ENCODE assay signal across 12 cellular contexts in genomic region chr7:77866791-77867190, GRCh38.
A peak's percentile ranks its signal among the peaks of the same experiment; 100 is the strongest.
DNase-seq lines count a peak whose midpoint lies in the region; ATAC-seq and TF ChIP-seq lines count a peak whose summit lies in the region.
"Had no signal": no experiment of that assay in that cellular context is flagged by ENCODE, and none has a peak within 500 bp of the region (broad histone marks: within the 10 kb centered on the region; RNA-seq: fewer than 3 reads in every experiment).

No MANE protein-coding gene starts in this region.

- intact Hi-C loops in MCF 10A (cut with micrococcal nuclease), result no loop called here
- intact Hi-C loops in breast epithelium (cut with DNase I; ENCODE audit: low total_unique reads), result no loop called here

- peaks cover 25% of the 10 kb centered on the region for H3F3A ChIP-seq in SK-N-SH (replicated peaks; ENCODE audit: insufficient read depth)

- no peaks in the 10 kb centered on the region for H3K27me3 Mint-ChIP-seq in MCF 10A (ENCODE audit: insufficient read depth, unreplicated experiment)

- H4K20me1 ChIP-seq in SK-N-SH (ENCODE audit: insufficient read depth), result no peaks in the 10 kb centered on the region
- H4K20me1 ChIP-seq: BLaER1 had no signal

- peaks cover 32% of the 10 kb centered on the region for H3K79me2 ChIP-seq in SK-N-SH (ENCODE audit: insufficient read depth)

- no peaks in the 10 kb centered on the region for H3K9me3 ChIP-seq in breast epithelium
- H3K9me3 ChIP-seq in SK-N-SH, result no peaks in the 10 kb centered on the region

- peak; percentile 40 for DNase-seq in MCF 10A (ENCODE audit: unreplicated experiment)
- DNase-seq in breast epithelium (ENCODE audit: low spot score in 2 of 2), result no peak
- DNase-seq in SK-N-SH, result no peak
- DNase-seq in fibroblast of pulmonary artery (ENCODE audit: low read depth), result peak; percentile 72
- DNase-seq in activated CD8-positive, alpha-beta memory T cell treated with anti-CD3 and anti-CD28 coated beads, Interleukin-2, amount 50 U/mL, for 48 hours, result no peak
- no peak for DNase-seq in inferior parietal cortex (ENCODE audit: extremely low spot score)
- DNase-seq: activated CD4-positive, alpha-beta T cell treated with anti-CD3 and anti-CD28 coated beads for 1 hour; effector memory CD4-positive, alpha-beta T cell; left ventricle myocardium inferior had no signal

- no TSS peak for BruUV-seq in MCF 10A (replicated peaks; lab: Mats Ljungman, UMichigan)

- H3K27me3 ChIP-seq in breast epithelium (no peaks in the 10 kb centered on the region), SK-N-SH (ENCODE audit: insufficient read depth) (no peaks in the 10 kb centered on the region)
- H3K27me3 ChIP-seq: BLaER1 had no signal

- H3K4me2 ChIP-seq in SK-N-SH, result peak overlapping the region; percentile 29
- H3K4me2 ChIP-seq: BLaER1 had no signal

- H3K9me2 ChIP-seq in SK-N-SH, result no peaks in the 10 kb centered on the region

- no peak for TF ChIP-seq CTCF in MCF 10A (IDR thresholded peaks at IDR 0.05; ENCODE audit: unreplicated experiment)
- TF ChIP-seq CTCF in breast epithelium (IDR thresholded peaks at IDR 0.05), result no peak
- no peak for TF ChIP-seq CTCF in SK-N-SH (IDR thresholded peaks at IDR 0.05)
- TF ChIP-seq CTCF in fibroblast of pulmonary artery (IDR thresholded peaks at IDR 0.05; ENCODE audit: low read length, missing control alignments), result no peak

- H3K4me3 Mint-ChIP-seq in MCF 10A (ENCODE audit: unreplicated experiment), result no peak overlapping the region

- POLR2A ChIA-PET in MCF 10A (lab: Yijun Ruan, JAX), result interaction anchor here (0.6 to 1.9 kb wide), 11 partner anchors 18 to 170 kb away, joined by 3 to 12 read pairs (median 4); partner anchors contain the start of genes PHTF2, RSBN1L and TMEM60
- POLR2A ChIA-PET in SK-N-SH (lab: Yijun Ruan, JAX), result interaction anchor here (0.6 kb wide), 1 partner anchor 23 kb away, joined by 3 read pairs; no protein-coding TSS in a partner anchor

- TF ChIP-seq RAD21 in SK-N-SH (IDR thresholded peaks at IDR 0.05; ENCODE audit: low read length), result no peak

- H3K36me3 ChIP-seq in breast epithelium (no peaks in the 10 kb centered on the region), SK-N-SH (replicated peaks in 1 of 2; ENCODE audit: control insufficient read depth in 1 of 2, insufficient read depth in 2 of 2, low read length in 1 of 2) (peaks cover 0 to 5% of the 10 kb centered on the region in 2 experiments)

- H3K36me3 Mint-ChIP-seq in MCF 10A (ENCODE audit: insufficient read depth, unreplicated experiment), result no peaks in the 10 kb centered on the region

- no peaks in the 10 kb centered on the region for H3K9me3 Mint-ChIP-seq in MCF 10A (ENCODE audit: unreplicated experiment)

- peaks cover 11% of the 10 kb centered on the region for H3K4me1 Mint-ChIP-seq in MCF 10A (ENCODE audit: insufficient read depth, unreplicated experiment)

- H3K27ac ChIP-seq in breast epithelium (no peak overlapping the region), SK-N-SH (ENCODE audit: low read depth in 2 of 2, low read length in 1 of 2) (peak overlapping the region; percentile 11 to 61; a peak in 2 of 4 replicates)
- H3K27ac ChIP-seq: BLaER1, left ventricle myocardium inferior had no signal

- TF ChIP-seq POLR2A in breast epithelium (IDR thresholded peaks at IDR 0.05), result no peak

- CTCF ChIA-PET in MCF 10A (lab: Yijun Ruan, JAX) (interaction anchor here (0.7 to 1.7 kb wide), 3 partner anchors 13 to 67 kb away, joined by 3 to 6 read pairs (median 4); no protein-coding TSS in a partner anchor), SK-N-SH (lab: Yijun Ruan, JAX) (interaction anchor here (0.6 to 0.9 kb wide), 3 partner anchors 12 to 71 kb away, joined by 3 read pairs; no protein-coding TSS in a partner anchor)

- H3K4me1 ChIP-seq in breast epithelium (no peaks in the 10 kb centered on the region), SK-N-SH (ENCODE audit: control insufficient read depth in 1 of 2, insufficient read depth in 2 of 2, low read depth in 1 of 2, low read length in 1 of 2) (peaks cover 6 to 15% of the 10 kb centered on the region in 2 experiments; a peak in 2 of 4 replicates)
- H3K4me1 ChIP-seq: BLaER1 had no signal

- H3K9ac ChIP-seq in SK-N-SH, result peak overlapping the region; percentile 4; the same call in 1 of the 2 replicates
- H3K9ac ChIP-seq: BLaER1 had no signal

- H2AFZ ChIP-seq in SK-N-SH (ENCODE audit: low read depth), result no peak overlapping the region

- H3K27ac Mint-ChIP-seq in MCF 10A (ENCODE audit: low read depth, unreplicated experiment), result no peak overlapping the region

- no peak for ATAC-seq in GM21526 (IDR thresholded peaks at IDR 0.05; ENCODE audit: low FRiP score, unreplicated experiment)
- no peak for ATAC-seq in activated CD4-positive, CD25-positive, alpha-beta regulatory T cell treated with anti-CD3 and anti-CD28 coated beads, Interleukin-2, amount 50 U/mL, for 24 hours

- H3K4me3 ChIP-seq in breast epithelium (no peak overlapping the region), SK-N-SH (ENCODE audit: low read depth in 2 of 2, low read length in 1 of 2) (no peak overlapping the region), fibroblast of pulmonary artery (replicated peaks; ENCODE audit: low read depth, low read length) (no peak overlapping the region)
- H3K4me3 ChIP-seq: BLaER1, left ventricle myocardium inferior had no signal

- peak in 1 of 2 experiments; percentile 10; a peak in 1 of 4 replicates for TF ChIP-seq EP300 in SK-N-SH (IDR thresholded peaks at IDR 0.05; ENCODE audit: borderline replicate concordance in 1 of 2, low read depth in 1 of 2, low read length in 1 of 2)

TF ChIP-seq in SK-N-SH, 30 proteins besides CTCF, POLR2A, EP300 and RAD21:
- TF ChIP-seq MAX (IDR thresholded peaks at IDR 0.05; ENCODE audit: low read depth), result 0 out of 2 replicates have a peak, but pooled peaks have one; percentile 15
- no peak for TF ChIP-seq POLR2AphosphoS5 (IDR thresholded peaks at IDR 0.05; ENCODE audit: low read depth, low read length)
- TF ChIP-seq TCF12 (IDR thresholded peaks at IDR 0.05), result peak; percentile 44; the same call in 1 of the 2 replicates
- no peak for TF ChIP-seq USF2 (IDR thresholded peaks at IDR 0.05; ENCODE audit: borderline replicate concordance, low read depth, low read length)
- TF ChIP-seq TAF1 (IDR thresholded peaks at IDR 0.05; ENCODE audit: borderline replicate concordance, low read depth, low read length), result no peak
- no peak for TF ChIP-seq NFIC (IDR thresholded peaks at IDR 0.05; ENCODE audit: borderline replicate concordance)
- TF ChIP-seq TEAD4 (IDR thresholded peaks at IDR 0.05; ENCODE audit: borderline replicate concordance, insufficient read depth), result no peak
- TF ChIP-seq USF1 (IDR thresholded peaks at IDR 0.05; ENCODE audit: borderline replicate concordance, low read depth), result peak; percentile 77; the same call in 1 of the 2 replicates
- TF ChIP-seq PBX3 (IDR thresholded peaks at IDR 0.05), result peak; percentile 48; the same call in 1 of the 2 replicates
- peak; percentile 31; the same call in 1 of the 2 replicates for TF ChIP-seq FOSL2 (IDR thresholded peaks at IDR 0.05; ENCODE audit: borderline replicate concordance, low read depth)
TF ChIP-seq in SK-N-SH: peak in this region for 5.

Comparison
In these comparisons a context has a peak if more than half of its experiments do, and no peak if none do; other contexts are left out.
1. DNase-seq: peak in MCF 10A (single experiment) and fibroblast of pulmonary artery (single experiment); none in breast epithelium (0 of 2), SK-N-SH (single experiment), activated CD8-positive, alpha-beta memory T cell treated with anti-CD3 and anti-CD28 coated beads, Interleukin-2, amount 50 U/mL, for 48 hours (single experiment) and inferior parietal cortex (single experiment).
2. H3K27ac ChIP-seq: peak in SK-N-SH (2 of 2); none in breast epithelium (0 of 2).